ENCODE assay signal across 1 cellular context in the genomic region with DNA sequence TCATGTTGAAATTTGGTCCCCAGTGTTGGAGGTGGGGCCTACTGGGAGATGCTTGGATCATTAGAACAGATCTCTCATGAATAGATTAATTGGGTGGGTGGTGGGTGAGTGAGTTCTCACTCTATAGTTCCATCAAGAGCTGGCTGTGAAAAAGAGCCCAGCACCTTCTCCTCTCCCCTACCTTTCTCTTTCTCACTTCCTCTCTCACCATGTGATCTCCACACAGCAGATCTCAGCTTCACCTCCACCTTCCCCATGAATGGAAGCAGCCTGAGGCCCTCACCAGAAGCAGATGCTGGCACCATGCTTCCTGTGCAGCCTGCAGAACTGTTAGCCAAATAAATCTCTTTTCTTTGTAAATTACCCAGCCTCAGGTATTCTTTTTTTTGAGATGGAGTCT.
TF ChIP-seq lines count a peak whose summit lies in the region.

No MANE protein-coding gene starts in this region.

TF ChIP-seq in GM23338, 12 proteins besides CTCF, POLR2A, EP300 and RAD21:
- TF ChIP-seq ETS1 (IDR thresholded peaks at IDR 0.05) (no peak), ZNF331 (CRISPR knock-in tag; IDR thresholded peaks at IDR 0.05; ENCODE audit: low read depth) (no peak), STAT1 (IDR thresholded peaks at IDR 0.05; ENCODE audit: unreplicated experiment) (no peak), NANOG (IDR thresholded peaks at IDR 0.05; ENCODE audit: borderline replicate concordance) (no peak), EZH2 (IDR thresholded peaks at IDR 0.05; ENCODE audit: low read depth, unreplicated experiment) (no peak), ZNF114 (CRISPR knock-in tag; IDR thresholded peaks at IDR 0.05) (no peak), JUNB (IDR thresholded peaks at IDR 0.05; ENCODE audit: unreplicated experiment) (no peak), EZH2phosphoT487 (IDR thresholded peaks at IDR 0.05; ENCODE audit: unreplicated experiment) (no peak), POLR2AphosphoS5 (IDR thresholded peaks at IDR 0.05; ENCODE audit: low read depth) (no peak), CREB1 (CRISPR knock-in tag; IDR thresholded peaks at IDR 0.05; ENCODE audit: low read depth) (no peak)
- TF ChIP-seq, protein P1, sequence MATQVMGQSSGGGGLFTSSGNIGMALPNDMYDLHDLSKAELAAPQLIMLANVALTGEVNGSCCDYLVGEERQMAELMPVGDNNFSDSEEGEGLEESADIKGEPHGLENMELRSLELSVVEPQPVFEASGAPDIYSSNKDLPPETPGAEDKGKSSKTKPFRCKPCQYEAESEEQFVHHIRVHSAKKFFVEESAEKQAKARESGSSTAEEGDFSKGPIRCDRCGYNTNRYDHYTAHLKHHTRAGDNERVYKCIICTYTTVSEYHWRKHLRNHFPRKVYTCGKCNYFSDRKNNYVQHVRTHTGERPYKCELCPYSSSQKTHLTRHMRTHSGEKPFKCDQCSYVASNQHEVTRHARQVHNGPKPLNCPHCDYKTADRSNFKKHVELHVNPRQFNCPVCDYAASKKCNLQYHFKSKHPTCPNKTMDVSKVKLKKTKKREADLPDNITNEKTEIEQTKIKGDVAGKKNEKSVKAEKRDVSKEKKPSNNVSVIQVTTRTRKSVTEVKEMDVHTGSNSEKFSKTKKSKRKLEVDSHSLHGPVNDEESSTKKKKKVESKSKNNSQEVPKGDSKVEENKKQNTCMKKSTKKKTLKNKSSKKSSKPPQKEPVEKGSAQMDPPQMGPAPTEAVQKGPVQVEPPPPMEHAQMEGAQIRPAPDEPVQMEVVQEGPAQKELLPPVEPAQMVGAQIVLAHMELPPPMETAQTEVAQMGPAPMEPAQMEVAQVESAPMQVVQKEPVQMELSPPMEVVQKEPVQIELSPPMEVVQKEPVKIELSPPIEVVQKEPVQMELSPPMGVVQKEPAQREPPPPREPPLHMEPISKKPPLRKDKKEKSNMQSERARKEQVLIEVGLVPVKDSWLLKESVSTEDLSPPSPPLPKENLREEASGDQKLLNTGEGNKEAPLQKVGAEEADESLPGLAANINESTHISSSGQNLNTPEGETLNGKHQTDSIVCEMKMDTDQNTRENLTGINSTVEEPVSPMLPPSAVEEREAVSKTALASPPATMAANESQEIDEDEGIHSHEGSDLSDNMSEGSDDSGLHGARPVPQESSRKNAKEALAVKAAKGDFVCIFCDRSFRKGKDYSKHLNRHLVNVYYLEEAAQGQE (IDR thresholded peaks at IDR 0.05; ENCODE audit: unreplicated experiment), result no peak
- TF ChIP-seq, protein P2, sequence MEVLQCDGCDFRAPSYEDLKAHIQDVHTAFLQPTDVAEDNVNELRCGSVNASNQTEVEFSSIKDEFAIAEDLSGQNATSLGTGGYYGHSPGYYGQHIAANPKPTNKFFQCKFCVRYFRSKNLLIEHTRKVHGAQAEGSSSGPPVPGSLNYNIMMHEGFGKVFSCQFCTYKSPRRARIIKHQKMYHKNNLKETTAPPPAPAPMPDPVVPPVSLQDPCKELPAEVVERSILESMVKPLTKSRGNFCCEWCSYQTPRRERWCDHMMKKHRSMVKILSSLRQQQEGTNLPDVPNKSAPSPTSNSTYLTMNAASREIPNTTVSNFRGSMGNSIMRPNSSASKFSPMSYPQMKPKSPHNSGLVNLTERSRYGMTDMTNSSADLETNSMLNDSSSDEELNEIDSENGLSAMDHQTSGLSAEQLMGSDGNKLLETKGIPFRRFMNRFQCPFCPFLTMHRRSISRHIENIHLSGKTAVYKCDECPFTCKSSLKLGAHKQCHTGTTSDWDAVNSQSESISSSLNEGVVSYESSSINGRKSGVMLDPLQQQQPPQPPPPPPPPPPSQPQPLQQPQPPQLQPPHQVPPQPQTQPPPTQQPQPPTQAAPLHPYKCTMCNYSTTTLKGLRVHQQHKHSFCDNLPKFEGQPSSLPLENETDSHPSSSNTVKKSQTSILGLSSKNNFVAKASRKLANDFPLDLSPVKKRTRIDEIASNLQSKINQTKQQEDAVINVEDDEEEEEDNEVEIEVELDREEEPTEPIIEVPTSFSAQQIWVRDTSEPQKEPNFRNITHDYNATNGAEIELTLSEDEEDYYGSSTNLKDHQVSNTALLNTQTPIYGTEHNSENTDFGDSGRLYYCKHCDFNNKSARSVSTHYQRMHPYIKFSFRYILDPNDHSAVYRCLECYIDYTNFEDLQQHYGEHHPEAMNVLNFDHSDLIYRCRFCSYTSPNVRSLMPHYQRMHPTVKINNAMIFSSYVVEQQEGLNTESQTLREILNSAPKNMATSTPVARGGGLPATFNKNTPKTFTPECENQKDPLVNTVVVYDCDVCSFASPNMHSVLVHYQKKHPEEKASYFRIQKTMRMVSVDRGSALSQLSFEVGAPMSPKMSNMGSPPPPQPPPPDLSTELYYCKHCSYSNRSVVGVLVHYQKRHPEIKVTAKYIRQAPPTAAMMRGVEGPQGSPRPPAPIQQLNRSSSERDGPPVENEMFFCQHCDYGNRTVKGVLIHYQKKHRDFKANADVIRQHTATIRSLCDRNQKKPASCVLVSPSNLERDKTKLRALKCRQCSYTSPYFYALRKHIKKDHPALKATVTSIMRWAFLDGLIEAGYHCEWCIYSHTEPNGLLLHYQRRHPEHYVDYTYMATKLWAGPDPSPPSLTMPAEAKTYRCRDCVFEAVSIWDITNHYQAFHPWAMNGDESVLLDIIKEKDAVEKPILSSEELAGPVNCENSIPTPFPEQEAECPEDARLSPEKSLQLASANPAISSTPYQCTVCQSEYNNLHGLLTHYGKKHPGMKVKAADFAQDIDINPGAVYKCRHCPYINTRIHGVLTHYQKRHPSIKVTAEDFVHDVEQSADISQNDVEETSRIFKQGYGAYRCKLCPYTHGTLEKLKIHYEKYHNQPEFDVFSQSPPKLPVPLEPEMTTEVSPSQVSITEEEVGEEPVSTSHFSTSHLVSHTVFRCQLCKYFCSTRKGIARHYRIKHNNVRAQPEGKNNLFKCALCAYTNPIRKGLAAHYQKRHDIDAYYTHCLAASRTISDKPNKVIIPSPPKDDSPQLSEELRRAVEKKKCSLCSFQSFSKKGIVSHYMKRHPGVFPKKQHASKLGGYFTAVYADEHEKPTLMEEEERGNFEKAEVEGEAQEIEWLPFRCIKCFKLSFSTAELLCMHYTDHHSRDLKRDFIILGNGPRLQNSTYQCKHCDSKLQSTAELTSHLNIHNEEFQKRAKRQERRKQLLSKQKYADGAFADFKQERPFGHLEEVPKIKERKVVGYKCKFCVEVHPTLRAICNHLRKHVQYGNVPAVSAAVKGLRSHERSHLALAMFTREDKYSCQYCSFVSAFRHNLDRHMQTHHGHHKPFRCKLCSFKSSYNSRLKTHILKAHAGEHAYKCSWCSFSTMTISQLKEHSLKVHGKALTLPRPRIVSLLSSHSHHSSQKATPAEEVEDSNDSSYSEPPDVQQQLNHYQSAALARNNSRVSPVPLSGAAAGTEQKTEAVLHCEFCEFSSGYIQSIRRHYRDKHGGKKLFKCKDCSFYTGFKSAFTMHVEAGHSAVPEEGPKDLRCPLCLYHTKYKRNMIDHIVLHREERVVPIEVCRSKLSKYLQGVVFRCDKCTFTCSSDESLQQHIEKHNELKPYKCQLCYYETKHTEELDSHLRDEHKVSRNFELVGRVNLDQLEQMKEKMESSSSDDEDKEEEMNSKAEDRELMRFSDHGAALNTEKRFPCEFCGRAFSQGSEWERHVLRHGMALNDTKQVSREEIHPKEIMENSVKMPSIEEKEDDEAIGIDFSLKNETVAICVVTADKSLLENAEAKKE (CRISPR knock-in tag; IDR thresholded peaks at IDR 0.05), result no peak
